33 cellular contexts compared by ENCODE assay signal in genomic region chr10:72137583-72137982, GRCh38. TPM values are rescaled to one million over a fixed set of nuclear protein-coding genes. Genes with fewer than 3 reads are reported as not detected.
DNase-seq lines count a peak whose midpoint lies in the region; ATAC-seq, FAIRE-seq and TF ChIP-seq lines count a peak whose summit lies in the region.
"Had no signal": no experiment of that assay in that cellular context is flagged by ENCODE, and none has a peak within 500 bp of the region (broad histone marks: within the 10 kb centered on the region; RNA-seq: fewer than 3 reads in every experiment).

No MANE protein-coding gene starts in this region.

- H3K27me3 ChIP-seq in HepG2 (ENCODE audit: control insufficient read depth in 1 of 2, insufficient read depth in 2 of 2, low read length in 2 of 2) (no peaks in the 10 kb centered on the region), right lobe of liver (no peaks in the 10 kb centered on the region), IMR-90 (ENCODE audit: control insufficient read depth, insufficient read depth, low read length) (no peaks in the 10 kb centered on the region), K562 (ENCODE audit: control insufficient read depth in 2 of 2, insufficient read depth in 2 of 2, low read length in 2 of 2) (no peaks in the 10 kb centered on the region)
- H3K27me3 ChIP-seq: BE2C, BLaER1 had no signal

- FAIRE-seq in HepG2 (lab: Jason Lieb, UNC) (no peak), K562 (lab: Jason Lieb, UNC) (no peak)
- FAIRE-seq: A204.1, A549, D721Med had no signal

- H3K36me3 ChIP-seq in HepG2 (replicated peaks in 1 of 2; ENCODE audit: control insufficient read depth in 1 of 2, insufficient read depth in 2 of 2, low read length in 2 of 2) (peaks cover 1 to 3% of the 10 kb centered on the region in 2 experiments; a peak in 3 of 5 replicates), right lobe of liver (peaks cover 0 to 2% (median 0%) of the 10 kb centered on the region in 4 donors), IMR-90 (ENCODE audit: control insufficient read depth, insufficient read depth, low read length) (no peaks in the 10 kb centered on the region; the same call in 1 of the 2 replicates), K562 (ENCODE audit: control insufficient read depth, insufficient read depth, low read length) (no peaks in the 10 kb centered on the region; the same call in 1 of the 3 replicates)
- H3K36me3 ChIP-seq: BE2C had no signal

- H3K56ac ChIP-seq in IMR-90 (ENCODE audit: extremely low read depth, insufficient read depth, low read length) = no peak overlapping the region

- H3K4me1 ChIP-seq in HepG2 (ENCODE audit: insufficient read depth, low read length) (no peaks in the 10 kb centered on the region), right lobe of liver (no peaks in the 10 kb centered on the region), IMR-90 (ENCODE audit: control insufficient read depth, insufficient read depth, low read length) (peaks cover 6% of the 10 kb centered on the region), K562 (replicated peaks in 1 of 2; ENCODE audit: control insufficient read depth in 2 of 2, insufficient read depth in 2 of 2, low read length in 2 of 2) (peaks cover 0 to 9% of the 10 kb centered on the region in 2 experiments; a peak in 2 of 5 replicates)
- H3K4me1 ChIP-seq: BE2C had no signal

- no peak overlapping the region for H3K18ac ChIP-seq in IMR-90 (ENCODE audit: low read depth, low read length)

- no peaks in the 10 kb centered on the region for H3K9me3 ChIP-seq in HepG2 (ENCODE audit: low read length)
- no peaks in the 10 kb centered on the region for H3K9me3 ChIP-seq in right lobe of liver
- no peaks in the 10 kb centered on the region; the same call in 1 of the 2 replicates for H3K9me3 ChIP-seq in IMR-90 (ENCODE audit: control insufficient read depth, insufficient read depth, low read length)
- H3K9me3 ChIP-seq in K562 (replicated peaks; ENCODE audit: control insufficient read depth, insufficient read depth, low read depth, low read length) = no peaks in the 10 kb centered on the region
- H3K9me3 ChIP-seq: BE2C, Caco-2 had no signal

- no peaks in the 10 kb centered on the region for H3K79me1 ChIP-seq in IMR-90 (ENCODE audit: low read depth in 1 of 2, low read length in 2 of 2)

- H3K4me3 ChIP-seq in HepG2 (replicated peaks in 1 of 3; ENCODE audit: insufficient read depth in 1 of 3, low read depth in 2 of 3, low read length in 3 of 3) (no peak overlapping the region), right lobe of liver (no peak overlapping the region), IMR-90 (ENCODE audit: insufficient read depth, low read depth, low read length) (no peak overlapping the region), K562 (no peak overlapping the region)
- H3K4me3 ChIP-seq: A549; BLaER1; BLaER1 treated with 17β-estradiol and CSF1 and Interleukin-3, amounts not matched to agents 10 nM and 100 nM had no signal

- TF ChIP-seq EP300 in HepG2 (IDR thresholded peaks at IDR 0.05; ENCODE audit: low read depth in 2 of 2, low read length in 2 of 2) (no peak), HepG2 (CRISPR knock-in tag; IDR thresholded peaks at IDR 0.05; ENCODE audit: borderline replicate concordance) (no peak), K562 (IDR thresholded peaks at IDR 0.05; ENCODE audit: low read length) (no peak)

- TF ChIP-seq RAD21 in HepG2 (CRISPR knock-in tag; IDR thresholded peaks at IDR 0.05) = no peak
- no peak for TF ChIP-seq RAD21 in IMR-90 (IDR thresholded peaks at IDR 0.05; ENCODE audit: low read length)
- no peak for TF ChIP-seq RAD21 in K562 (CRISPR knock-in tag; conservative IDR thresholded peaks at IDR 0.05 in 1 of 2, IDR thresholded peaks at IDR 0.05 in 1 of 2)

- no peak overlapping the region for H3K27ac ChIP-seq in HepG2 (ENCODE audit: extremely low read length, insufficient read depth, low read length)
- no peak overlapping the region for H3K27ac ChIP-seq in right lobe of liver
- no peak overlapping the region for H3K27ac ChIP-seq in IMR-90 (ENCODE audit: insufficient read depth, low read length)
- H3K27ac ChIP-seq in K562 (ENCODE audit: extremely low read depth, low read depth, low read length) = no peak overlapping the region
- H3K27ac ChIP-seq: 22Rv1; BLaER1; BLaER1 treated with 17β-estradiol and CSF1 and Interleukin-3, amounts not matched to agents 10 nM and 100 nM; C4-2B had no signal

- no peak overlapping the region for H2AK9ac ChIP-seq in IMR-90 (replicated peaks; ENCODE audit: low read depth, low read length, poor library complexity)

- POLR2A ChIA-PET in HepG2 (lab: Yijun Ruan, JAX) = no interaction called here
- POLR2A ChIA-PET in IMR-90 (lab: Charles Lee; ENCODE audit: unreplicated experiment) = no interaction called here
- POLR2A ChIA-PET in K562 (lab: Yijun Ruan, JAX) = interaction anchor here (1.6 kb wide), 1 partner anchor 81 kb away, joined by 3 read pairs; no protein-coding TSS in a partner anchor

- H4K91ac ChIP-seq in IMR-90 (ENCODE audit: insufficient read depth, low read depth, low read length) = no peak overlapping the region

- CTCF ChIA-PET in HepG2 (lab: Yijun Ruan, JAX; ENCODE audit: low intra/inter-chr PET ratio, low total read pairs) = no interaction called here
- CTCF ChIA-PET in IMR-90 (lab: Yijun Ruan, JAX) = no interaction called here
- CTCF ChIA-PET in K562 (lab: Yijun Ruan, JAX; ENCODE audit: low intra/inter-chr PET ratio) = no interaction called here

- H2AFZ ChIP-seq in HepG2 (ENCODE audit: low read length) = no peak overlapping the region
- no peak overlapping the region for H2AFZ ChIP-seq in IMR-90 (replicated peaks; ENCODE audit: low read length, poor library complexity)
- H2AFZ ChIP-seq in K562 (ENCODE audit: low read depth, low read length) = no peak overlapping the region

- DNase-seq in HepG2 (ENCODE audit: low spot score) (no peak), right lobe of liver (no peak), IMR-90 (no peak), K562 (ENCODE audit: extremely low read depth in 1 of 4, low spot score in 3 of 4) (no peak), COLO829 (ENCODE audit: low spot score) (no peak)
- DNase-seq: 8988T; ACHN; AML-193; BE2C; C1 segment of cervical spinal cord; Caco-2; Calu3; CD4-positive, alpha-beta memory T cell; CD4-positive, alpha-beta T cell; CD4-positive, CD25-positive, alpha-beta regulatory T cell; CD8-positive, alpha-beta memory T cell; CD8-positive, alpha-beta T cell; COR-L47; DMS 273 treated with DMSO at 0.1 percent for 48 hours; DMS153; DMS53; DMS79; DMS79 treated with DMSO at 0.1 percent for 48 hours; DND-41; EL had no signal

- BruUV-seq in HepG2 (replicated peaks; lab: Mats Ljungman, UMichigan) (no TSS peak), IMR-90 (replicated peaks; lab: Mats Ljungman, UMichigan) (no TSS peak), K562 (replicated peaks; lab: Mats Ljungman, UMichigan) (no TSS peak)

- H3K9me1 ChIP-seq in IMR-90 (ENCODE audit: insufficient read depth, low read length) = no peaks in the 10 kb centered on the region
- H3K9me1 ChIP-seq in K562 (ENCODE audit: control insufficient read depth, insufficient read depth, low read length) = no peaks in the 10 kb centered on the region

- H3K9ac ChIP-seq in HepG2 (ENCODE audit: insufficient read depth, low read depth, low read length) (no peak overlapping the region), IMR-90 (ENCODE audit: low read depth, low read length) (no peak overlapping the region), K562 (ENCODE audit: insufficient read depth in 1 of 2, low read depth in 2 of 2, low read length in 2 of 2) (no peak overlapping the region)
- H3K9ac ChIP-seq: BLaER1; BLaER1 treated with 17β-estradiol and CSF1 and Interleukin-3, amounts not matched to agents 10 nM and 100 nM had no signal

- H4K20me1 ChIP-seq in HepG2 (ENCODE audit: insufficient read depth, low read length) (no peaks in the 10 kb centered on the region), IMR-90 (ENCODE audit: insufficient read depth, low read length) (no peaks in the 10 kb centered on the region; the same call in 1 of the 2 replicates), K562 (replicated peaks; ENCODE audit: control insufficient read depth, insufficient read depth, low read length) (no peaks in the 10 kb centered on the region)
- H4K20me1 ChIP-seq: BLaER1 had no signal

- no peak overlapping the region for H2AK5ac ChIP-seq in IMR-90 (ENCODE audit: low read depth, low read length)

- ATAC-seq in HepG2 (no peak), right lobe of liver (no peak), IMR-90 (ENCODE audit: low read depth) (no peak), K562 (no peak), HG02610 (IDR thresholded peaks at IDR 0.05; ENCODE audit: unreplicated experiment) (no peak)
- ATAC-seq: A549; CD8-positive, alpha-beta T cell had no signal

- H3K23ac ChIP-seq in IMR-90 (ENCODE audit: low read depth, low read length) = no peak overlapping the region

- H2BK5ac ChIP-seq in IMR-90 (ENCODE audit: low read depth, low read length, poor library complexity, severe bottlenecking) = no peak overlapping the region

- dilution Hi-C loops in IMR-90 (cut with HindIII; ENCODE audit: low sequenced_read_pairs, unreplicated experiment) = no loop called here

- no peak overlapping the region for H2BK15ac ChIP-seq in IMR-90 (ENCODE audit: low read depth, low read length)

- no peak overlapping the region for H4K8ac ChIP-seq in IMR-90 (ENCODE audit: low read depth in 2 of 2, low read length in 2 of 2)

- no peaks in the 10 kb centered on the region for H3K79me2 ChIP-seq in HepG2 (ENCODE audit: insufficient read depth, low read length)
- H3K79me2 ChIP-seq in K562 (ENCODE audit: control insufficient read depth, insufficient read depth, low read length) = no peaks in the 10 kb centered on the region

- no peak overlapping the region for H3K4ac ChIP-seq in IMR-90 (ENCODE audit: low read depth, low read length)

- TF ChIP-seq POLR2A in HepG2 (IDR thresholded peaks at IDR 0.05; ENCODE audit: insufficient read depth in 1 of 2, low read depth in 2 of 2, low read length in 2 of 2) (no peak), right lobe of liver (IDR thresholded peaks at IDR 0.05) (no peak), IMR-90 (IDR thresholded peaks at IDR 0.05; ENCODE audit: low read depth, low read length) (no peak), K562 (conservative IDR thresholded peaks at IDR 0.05) (no peak)

- no peak overlapping the region for H2BK120ac ChIP-seq in IMR-90 (ENCODE audit: low read depth, low read length)

- H3K14ac ChIP-seq in IMR-90 (replicated peaks; ENCODE audit: low read depth, low read length) = no peak overlapping the region

- no peak overlapping the region for H2BK20ac ChIP-seq in IMR-90 (ENCODE audit: low read depth, low read length)

- in situ Hi-C loops in HepG2 (cut with HindIII; ENCODE audit: extremely low pct_ligation_motif_present, low pct_unique_long_range_greater_than_20kb) = no loop called here
- in situ Hi-C loops in IMR-90 (cut with MboI; ENCODE audit: low sequenced_read_pairs) = no loop called here
- in situ Hi-C loops in K562 (cut with MboI) = loop anchor here (10.0 kb wide), 1 partner anchor 197 kb away; no protein-coding TSS in a partner anchor

- intact Hi-C loops in HepG2 (cut with micrococcal nuclease; ENCODE audit: unreplicated experiment) = no loop called here
- intact Hi-C loops in right lobe of liver (cut with DNase I) = no loop called here
- intact Hi-C loops in IMR-90 (cut with micrococcal nuclease) = loop anchor here (5.0 kb wide), 1 partner anchor 40 kb away; no protein-coding TSS in a partner anchor
- intact Hi-C loops in K562 (cut with micrococcal nuclease) = no loop called here

- WGBS in HepG2 (ENCODE audit: low lambda C conversion rate) = 94% methylated on average over 7 of the region's 7 CpGs
- WGBS in right lobe of liver (ENCODE audit: insufficient coverage, low coverage, low lambda C conversion rate, missing lambda C conversion rate) = 93% methylated on average over 7 of the region's 7 CpGs
- no CpG with 5 or more reads among the region's 7 CpGs for whole genome bisulfite sequencing in IMR-90 (ENCODE audit: extremely low coverage in 2 of 2, insufficient read length in 1 of 2), 2 experiments
- WGBS in K562 (ENCODE audit: insufficient coverage, low coverage, missing lambda C conversion rate) = 90% methylated on average over 7 of the region's 7 CpGs

- no peak overlapping the region for H3K4me2 ChIP-seq in HepG2 (ENCODE audit: low read depth, low read length)
- H3K4me2 ChIP-seq in IMR-90 (ENCODE audit: low read depth, low read length) = no peak overlapping the region
- H3K4me2 ChIP-seq in K562 (ENCODE audit: insufficient read depth, low read length) = no peak overlapping the region
- H3K4me2 ChIP-seq: A549; BLaER1; BLaER1 treated with 17β-estradiol and CSF1 and Interleukin-3, amounts not matched to agents 10 nM and 100 nM had no signal

- H4K5ac ChIP-seq in IMR-90 (ENCODE audit: low read depth, low read length) = no peak overlapping the region

- TF ChIP-seq CTCF in HepG2 (CRISPR knock-in tag; IDR thresholded peaks at IDR 0.05) (no peak), right lobe of liver (IDR thresholded peaks at IDR 0.05) (no peak), IMR-90 (conservative IDR thresholded peaks at IDR 0.05; ENCODE audit: low read depth, low read length) (no peak), K562 (IDR thresholded peaks at IDR 0.05 in 2 of 3, conservative IDR thresholded peaks at IDR 0.05 in 1 of 3; ENCODE audit: insufficient read depth in 2 of 3, low read depth in 1 of 3, low read length in 3 of 3) (no peak)

RNA-seq across cellular contexts. Expression of gene SPOCK2, which starts 49.2 kb away (rescaled TPM):
- total RNA-seq in HepG2 (2016; rRNA removed; fragmentation: Illumina TruSeq; extraction: Trizol) = 4.7 and 8.6 TPM in 2 replicates
- 1.9 and 2.3 TPM in 2 replicates for total RNA-seq in HepG2 (2016; cell fraction: cytosol; rRNA removed; fragmentation: Illumina TruSeq; extraction: Trizol; ENCODE audit: low read depth)
- total RNA-seq in HepG2 (2016; cell fraction: insoluble cytoplasmic fraction; rRNA removed; fragmentation: Illumina TruSeq; extraction: Trizol) = 5.6 and 7.5 TPM in 2 replicates
- total RNA-seq in HepG2 (2016; cell fraction: membrane; rRNA removed; fragmentation: Illumina TruSeq; extraction: Trizol) = 4.9 and 6.3 TPM in 2 replicates
- total RNA-seq in HepG2 (2016; cell fraction: nucleus; rRNA removed; fragmentation: Illumina TruSeq; extraction: Trizol) = 4.5 and 7.0 TPM in 2 replicates
- polyA plus RNA-seq in HepG2 (2011; rRNA removed) = 30.6 and 49.8 TPM in 2 replicates
- polyA plus RNA-seq in HepG2 (2011; cell fraction: cytosol; rRNA removed) = 36.8 and 39.8 TPM in 2 replicates
- polyA plus RNA-seq in HepG2 (2011; cell fraction: nucleus; rRNA removed) = 38.0 and 46.6 TPM in 2 replicates
- polyA plus RNA-seq in HepG2 (2012) = 3.4 and 5.3 TPM in 2 replicates
- polyA plus RNA-seq in HepG2 (2016; cell fraction: cytosol; fragmentation: Illumina TruSeq; extraction: Trizol; ENCODE audit: low read depth) = 2.4 and 2.5 TPM in 2 replicates
- 4.6 and 4.7 TPM in 2 replicates for polyA plus RNA-seq in HepG2 (2016; cell fraction: insoluble cytoplasmic fraction; fragmentation: Illumina TruSeq; extraction: Trizol; ENCODE audit: low read depth)
- polyA plus RNA-seq in HepG2 (2016; cell fraction: membrane; fragmentation: Illumina TruSeq; extraction: Trizol; ENCODE audit: low read depth) = 3.8 and 5.6 TPM in 2 replicates
- 12.2 and 13.8 TPM in 2 replicates for polyA plus RNA-seq in HepG2 (2016; cell fraction: nucleus; fragmentation: Illumina TruSeq; extraction: Trizol; ENCODE audit: insufficient read depth, low read depth)
- polyA minus RNA-seq in HepG2 (2011; rRNA and poly(A)+ RNA removed; ENCODE audit: low replicate concordance) = 2.5 and 69.1 TPM in 2 replicates
- polyA minus RNA-seq in HepG2 (2011; cell fraction: cytosol; rRNA and poly(A)+ RNA removed) = 20.4 and 35.1 TPM in 2 replicates
- polyA minus RNA-seq in HepG2 (2011; cell fraction: nucleus; rRNA and poly(A)+ RNA removed) = 8.9 and 15.5 TPM in 2 replicates
- 1 to 10 TPM in 4 of 6 experiments, under 1 TPM in 2; 0.72 to 3.0 (median 1.2) TPM for total RNA-seq in right lobe of liver
- not detected in 2 replicates for total RNA-seq in IMR-90 (2012; rRNA removed)
- 0.02 TPM in 1 of 2 replicates, not detected in the other for polyA plus RNA-seq in IMR-90 (2012; rRNA removed)
- polyA plus RNA-seq in IMR-90 (2012; cell fraction: cytosol; rRNA removed) = 0.04 TPM in 1 of 2 replicates, not detected in the other
- polyA plus RNA-seq in IMR-90 (2012; cell fraction: nucleus; rRNA removed; ENCODE audit: low replicate concordance) = 0.23 and 0.36 TPM in 2 replicates
- total RNA-seq in K562 (2011; cell fraction: chromatin; rRNA removed; ENCODE audit: low replicate concordance) = 0.46 and 1.2 TPM in 2 replicates
- 0.67 and 0.79 TPM in 2 replicates for total RNA-seq in K562 (2011; cell fraction: nucleolus; rRNA removed)
- total RNA-seq in K562 (2011; cell fraction: nucleoplasm; rRNA removed) = 0.59 and 1.1 TPM in 2 replicates
- total RNA-seq in K562 (2014; rRNA removed) = 0.04 and 0.82 TPM in 2 replicates
- total RNA-seq in K562 (2014; rRNA removed; fragmentation: Illumina TruSeq; extraction: Trizol) = 0.11 and 0.38 TPM in 2 replicates
- 0.11 and 0.19 TPM in 2 replicates for total RNA-seq in K562 (2015; rRNA removed; fragmentation: Illumina TruSeq; extraction: Trizol)
- 0.63 and 0.86 TPM in 2 replicates for total RNA-seq in K562 (2021)
- polyA plus RNA-seq in K562 (2011; rRNA removed) = 0.04 and 0.09 TPM in 2 replicates
- polyA plus RNA-seq in K562 (2011; cell fraction: cytosol; rRNA removed) = 0.04 and 0.31 TPM in 2 replicates
- 0.30 and 0.63 TPM in 2 replicates for polyA plus RNA-seq in K562 (2011; cell fraction: nucleus; rRNA removed)
- polyA plus RNA-seq in K562 (2012) = 0.17 and 0.46 TPM in 2 replicates
- polyA plus RNA-seq in K562 (2014; fragmentation: Illumina TruSeq; extraction: Trizol) = 0.08 and 0.09 TPM in 2 replicates
- polyA plus RNA-seq in K562 (2014; fragmentation: Nextera tagmentation; extraction: Ambion mirVana) = not detected
- 0.12 and 0.52 TPM in 2 replicates for polyA plus RNA-seq in K562 (2014; rRNA removed)
- polyA minus RNA-seq in K562 (2011; rRNA and poly(A)+ RNA removed) = 0.04 and 0.18 TPM in 2 replicates
- polyA minus RNA-seq in K562 (2011; cell fraction: cytosol; rRNA and poly(A)+ RNA removed) = not detected in 2 replicates
- 0.27 and 0.44 TPM in 2 replicates for polyA minus RNA-seq in K562 (2011; cell fraction: nucleus; rRNA and poly(A)+ RNA removed)

Comparison
In these comparisons a context has a peak if more than half of its experiments do, and no peak if none do; other contexts are left out.
1. Of the 241 proteins assayed by ChIP-seq in both HepG2 and K562: peak only in HepG2: none; only in K562: CEBPG; in both: CEBPB; in neither: 239.